Comparison of ENCODE assay signal across 2 cellular contexts in the genomic region with DNA sequence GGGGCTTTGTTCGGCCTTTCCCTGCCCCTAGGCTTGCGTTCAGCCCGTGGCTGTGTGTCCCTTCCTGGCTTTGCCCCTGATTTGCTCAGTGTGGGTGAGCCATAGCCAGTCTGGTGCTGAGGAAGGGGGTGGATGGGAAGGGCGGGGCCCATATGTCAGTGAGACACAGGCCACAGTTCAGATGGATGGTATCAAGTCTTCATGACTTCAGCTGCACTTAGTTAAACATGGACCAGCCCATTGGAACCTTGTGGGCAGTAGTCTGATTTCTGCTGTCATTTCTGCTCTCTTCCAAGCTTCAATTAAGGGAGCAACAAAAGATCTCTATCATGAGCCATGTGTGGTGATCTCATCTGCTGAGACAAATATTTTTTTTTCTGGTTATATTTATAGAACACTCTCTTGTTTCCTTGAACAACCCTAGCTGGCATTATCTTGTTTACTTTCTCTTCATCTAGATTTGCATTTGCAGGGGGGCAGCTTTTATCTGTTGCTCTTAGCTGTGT.
A peak's percentile ranks its signal among the peaks of the same experiment; 100 is the strongest.
TF ChIP-seq lines count a peak whose summit lies in the region.

No MANE protein-coding gene starts in this region.

TF ChIP-seq in K562, 482 proteins besides CTCF, POLR2A, EP300 and RAD21 (continues in another document):
- TF ChIP-seq, protein P1, sequence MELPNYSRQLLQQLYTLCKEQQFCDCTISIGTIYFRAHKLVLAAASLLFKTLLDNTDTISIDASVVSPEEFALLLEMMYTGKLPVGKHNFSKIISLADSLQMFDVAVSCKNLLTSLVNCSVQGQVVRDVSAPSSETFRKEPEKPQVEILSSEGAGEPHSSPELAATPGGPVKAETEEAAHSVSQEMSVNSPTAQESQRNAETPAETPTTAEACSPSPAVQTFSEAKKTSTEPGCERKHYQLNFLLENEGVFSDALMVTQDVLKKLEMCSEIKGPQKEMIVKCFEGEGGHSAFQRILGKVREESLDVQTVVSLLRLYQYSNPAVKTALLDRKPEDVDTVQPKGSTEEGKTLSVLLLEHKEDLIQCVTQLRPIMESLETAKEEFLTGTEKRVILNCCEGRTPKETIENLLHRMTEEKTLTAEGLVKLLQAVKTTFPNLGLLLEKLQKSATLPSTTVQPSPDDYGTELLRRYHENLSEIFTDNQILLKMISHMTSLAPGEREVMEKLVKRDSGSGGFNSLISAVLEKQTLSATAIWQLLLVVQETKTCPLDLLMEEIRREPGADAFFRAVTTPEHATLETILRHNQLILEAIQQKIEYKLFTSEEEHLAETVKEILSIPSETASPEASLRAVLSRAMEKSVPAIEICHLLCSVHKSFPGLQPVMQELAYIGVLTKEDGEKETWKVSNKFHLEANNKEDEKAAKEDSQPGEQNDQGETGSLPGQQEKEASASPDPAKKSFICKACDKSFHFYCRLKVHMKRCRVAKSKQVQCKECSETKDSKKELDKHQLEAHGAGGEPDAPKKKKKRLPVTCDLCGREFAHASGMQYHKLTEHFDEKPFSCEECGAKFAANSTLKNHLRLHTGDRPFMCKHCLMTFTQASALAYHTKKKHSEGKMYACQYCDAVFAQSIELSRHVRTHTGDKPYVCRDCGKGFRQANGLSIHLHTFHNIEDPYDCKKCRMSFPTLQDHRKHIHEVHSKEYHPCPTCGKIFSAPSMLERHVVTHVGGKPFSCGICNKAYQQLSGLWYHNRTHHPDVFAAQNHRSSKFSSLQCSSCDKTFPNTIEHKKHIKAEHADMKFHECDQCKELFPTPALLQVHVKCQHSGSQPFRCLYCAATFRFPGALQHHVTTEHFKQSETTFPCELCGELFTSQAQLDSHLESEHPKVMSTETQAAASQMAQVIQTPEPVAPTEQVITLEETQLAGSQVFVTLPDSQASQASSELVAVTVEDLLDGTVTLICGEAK (IDR thresholded peaks at IDR 0.05), result no peak
- TF ChIP-seq, protein P1 (CRISPR knock-in tag; IDR thresholded peaks at IDR 0.05), result no peak
- TF ChIP-seq KLF16 (IDR thresholded peaks at IDR 0.05), result no peak
- TF ChIP-seq SMARCB1 (IDR thresholded peaks at IDR 0.05; ENCODE audit: insufficient read length, low read depth), result no peak
- no peak for TF ChIP-seq MYBL2 (IDR thresholded peaks at IDR 0.05; ENCODE audit: low read depth)
- no peak for TF ChIP-seq MYBL2 (CRISPR knock-in tag; IDR thresholded peaks at IDR 0.05; ENCODE audit: borderline replicate concordance)
- TF ChIP-seq, protein P2, sequence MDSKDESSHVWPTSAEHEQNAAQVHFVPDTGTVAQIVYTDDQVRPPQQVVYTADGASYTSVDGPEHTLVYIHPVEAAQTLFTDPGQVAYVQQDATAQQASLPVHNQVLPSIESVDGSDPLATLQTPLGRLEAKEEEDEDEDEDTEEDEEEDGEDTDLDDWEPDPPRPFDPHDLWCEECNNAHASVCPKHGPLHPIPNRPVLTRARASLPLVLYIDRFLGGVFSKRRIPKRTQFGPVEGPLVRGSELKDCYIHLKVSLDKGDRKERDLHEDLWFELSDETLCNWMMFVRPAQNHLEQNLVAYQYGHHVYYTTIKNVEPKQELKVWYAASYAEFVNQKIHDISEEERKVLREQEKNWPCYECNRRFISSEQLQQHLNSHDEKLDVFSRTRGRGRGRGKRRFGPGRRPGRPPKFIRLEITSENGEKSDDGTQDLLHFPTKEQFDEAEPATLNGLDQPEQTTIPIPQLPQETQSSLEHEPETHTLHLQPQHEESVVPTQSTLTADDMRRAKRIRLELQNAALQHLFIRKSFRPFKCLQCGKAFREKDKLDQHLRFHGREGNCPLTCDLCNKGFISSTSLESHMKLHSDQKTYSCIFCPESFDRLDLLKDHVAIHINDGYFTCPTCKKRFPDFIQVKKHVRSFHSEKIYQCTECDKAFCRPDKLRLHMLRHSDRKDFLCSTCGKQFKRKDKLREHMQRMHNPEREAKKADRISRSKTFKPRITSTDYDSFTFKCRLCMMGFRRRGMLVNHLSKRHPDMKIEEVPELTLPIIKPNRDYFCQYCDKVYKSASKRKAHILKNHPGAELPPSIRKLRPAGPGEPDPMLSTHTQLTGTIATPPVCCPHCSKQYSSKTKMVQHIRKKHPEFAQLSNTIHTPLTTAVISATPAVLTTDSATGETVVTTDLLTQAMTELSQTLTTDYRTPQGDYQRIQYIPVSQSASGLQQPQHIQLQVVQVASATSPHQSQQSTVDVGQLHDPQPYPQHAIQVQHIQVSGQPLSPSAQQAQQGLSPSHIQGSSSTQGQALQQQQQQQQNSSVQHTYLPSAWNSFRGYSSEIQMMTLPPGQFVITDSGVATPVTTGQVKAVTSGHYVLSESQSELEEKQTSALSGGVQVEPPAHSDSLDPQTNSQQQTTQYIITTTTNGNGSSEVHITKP (IDR thresholded peaks at IDR 0.05; ENCODE audit: partially characterized antibody), result peak; percentile 84
- TF ChIP-seq MEF2D (tag; conservative IDR thresholded peaks at IDR 0.05; ENCODE audit: low read depth), result peak; percentile 75

TF ChIP-seq in HepG2, 621 proteins besides CTCF, POLR2A, EP300 and RAD21 (continues in another document):
- TF ChIP-seq, protein P3, sequence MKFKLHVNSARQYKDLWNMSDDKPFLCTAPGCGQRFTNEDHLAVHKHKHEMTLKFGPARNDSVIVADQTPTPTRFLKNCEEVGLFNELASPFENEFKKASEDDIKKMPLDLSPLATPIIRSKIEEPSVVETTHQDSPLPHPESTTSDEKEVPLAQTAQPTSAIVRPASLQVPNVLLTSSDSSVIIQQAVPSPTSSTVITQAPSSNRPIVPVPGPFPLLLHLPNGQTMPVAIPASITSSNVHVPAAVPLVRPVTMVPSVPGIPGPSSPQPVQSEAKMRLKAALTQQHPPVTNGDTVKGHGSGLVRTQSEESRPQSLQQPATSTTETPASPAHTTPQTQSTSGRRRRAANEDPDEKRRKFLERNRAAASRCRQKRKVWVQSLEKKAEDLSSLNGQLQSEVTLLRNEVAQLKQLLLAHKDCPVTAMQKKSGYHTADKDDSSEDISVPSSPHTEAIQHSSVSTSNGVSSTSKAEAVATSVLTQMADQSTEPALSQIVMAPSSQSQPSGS (CRISPR knock-in tag; IDR thresholded peaks at IDR 0.05), result peak; percentile 33; the same call in 1 of the 2 replicates
- TF ChIP-seq ZFY (CRISPR knock-in tag; IDR thresholded peaks at IDR 0.05) (no peak), MED1 (CRISPR knock-in tag; IDR thresholded peaks at IDR 0.05) (0 out of 2 replicates have a peak, but pooled peaks have one; percentile 19), ZMYM3 (CRISPR knock-in tag; IDR thresholded peaks at IDR 0.05) (0 out of 2 replicates have a peak, but pooled peaks have one; percentile 1), ZFAT (CRISPR knock-in tag; conservative IDR thresholded peaks at IDR 0.05) (no peak), LCORL (IDR thresholded peaks at IDR 0.05) (no peak), LCORL (CRISPR knock-in tag; IDR thresholded peaks at IDR 0.05) (0 out of 2 replicates have a peak, but pooled peaks have one; percentile 21), FOXP1 (IDR thresholded peaks at IDR 0.05) (no peak), FOXP1 (CRISPR knock-in tag; IDR thresholded peaks at IDR 0.05) (0 out of 2 replicates have a peak, but pooled peaks have one; percentile 8), YEATS2 (CRISPR knock-in tag; IDR thresholded peaks at IDR 0.05; ENCODE audit: borderline replicate concordance) (no peak), IRF2 (CRISPR knock-in tag; IDR thresholded peaks at IDR 0.05) (peak; percentile 25; the same call in 1 of the 2 replicates)
- TF ChIP-seq, protein P4, sequence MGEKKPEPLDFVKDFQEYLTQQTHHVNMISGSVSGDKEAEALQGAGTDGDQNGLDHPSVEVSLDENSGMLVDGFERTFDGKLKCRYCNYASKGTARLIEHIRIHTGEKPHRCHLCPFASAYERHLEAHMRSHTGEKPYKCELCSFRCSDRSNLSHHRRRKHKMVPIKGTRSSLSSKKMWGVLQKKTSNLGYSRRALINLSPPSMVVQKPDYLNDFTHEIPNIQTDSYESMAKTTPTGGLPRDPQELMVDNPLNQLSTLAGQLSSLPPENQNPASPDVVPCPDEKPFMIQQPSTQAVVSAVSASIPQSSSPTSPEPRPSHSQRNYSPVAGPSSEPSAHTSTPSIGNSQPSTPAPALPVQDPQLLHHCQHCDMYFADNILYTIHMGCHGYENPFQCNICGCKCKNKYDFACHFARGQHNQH (CRISPR knock-in tag; IDR thresholded peaks at IDR 0.05), result no peak
- TF ChIP-seq, protein P2 (CRISPR knock-in tag; IDR thresholded peaks at IDR 0.05; ENCODE audit: low read depth), result peak; percentile 87
- TF ChIP-seq, protein P5, sequence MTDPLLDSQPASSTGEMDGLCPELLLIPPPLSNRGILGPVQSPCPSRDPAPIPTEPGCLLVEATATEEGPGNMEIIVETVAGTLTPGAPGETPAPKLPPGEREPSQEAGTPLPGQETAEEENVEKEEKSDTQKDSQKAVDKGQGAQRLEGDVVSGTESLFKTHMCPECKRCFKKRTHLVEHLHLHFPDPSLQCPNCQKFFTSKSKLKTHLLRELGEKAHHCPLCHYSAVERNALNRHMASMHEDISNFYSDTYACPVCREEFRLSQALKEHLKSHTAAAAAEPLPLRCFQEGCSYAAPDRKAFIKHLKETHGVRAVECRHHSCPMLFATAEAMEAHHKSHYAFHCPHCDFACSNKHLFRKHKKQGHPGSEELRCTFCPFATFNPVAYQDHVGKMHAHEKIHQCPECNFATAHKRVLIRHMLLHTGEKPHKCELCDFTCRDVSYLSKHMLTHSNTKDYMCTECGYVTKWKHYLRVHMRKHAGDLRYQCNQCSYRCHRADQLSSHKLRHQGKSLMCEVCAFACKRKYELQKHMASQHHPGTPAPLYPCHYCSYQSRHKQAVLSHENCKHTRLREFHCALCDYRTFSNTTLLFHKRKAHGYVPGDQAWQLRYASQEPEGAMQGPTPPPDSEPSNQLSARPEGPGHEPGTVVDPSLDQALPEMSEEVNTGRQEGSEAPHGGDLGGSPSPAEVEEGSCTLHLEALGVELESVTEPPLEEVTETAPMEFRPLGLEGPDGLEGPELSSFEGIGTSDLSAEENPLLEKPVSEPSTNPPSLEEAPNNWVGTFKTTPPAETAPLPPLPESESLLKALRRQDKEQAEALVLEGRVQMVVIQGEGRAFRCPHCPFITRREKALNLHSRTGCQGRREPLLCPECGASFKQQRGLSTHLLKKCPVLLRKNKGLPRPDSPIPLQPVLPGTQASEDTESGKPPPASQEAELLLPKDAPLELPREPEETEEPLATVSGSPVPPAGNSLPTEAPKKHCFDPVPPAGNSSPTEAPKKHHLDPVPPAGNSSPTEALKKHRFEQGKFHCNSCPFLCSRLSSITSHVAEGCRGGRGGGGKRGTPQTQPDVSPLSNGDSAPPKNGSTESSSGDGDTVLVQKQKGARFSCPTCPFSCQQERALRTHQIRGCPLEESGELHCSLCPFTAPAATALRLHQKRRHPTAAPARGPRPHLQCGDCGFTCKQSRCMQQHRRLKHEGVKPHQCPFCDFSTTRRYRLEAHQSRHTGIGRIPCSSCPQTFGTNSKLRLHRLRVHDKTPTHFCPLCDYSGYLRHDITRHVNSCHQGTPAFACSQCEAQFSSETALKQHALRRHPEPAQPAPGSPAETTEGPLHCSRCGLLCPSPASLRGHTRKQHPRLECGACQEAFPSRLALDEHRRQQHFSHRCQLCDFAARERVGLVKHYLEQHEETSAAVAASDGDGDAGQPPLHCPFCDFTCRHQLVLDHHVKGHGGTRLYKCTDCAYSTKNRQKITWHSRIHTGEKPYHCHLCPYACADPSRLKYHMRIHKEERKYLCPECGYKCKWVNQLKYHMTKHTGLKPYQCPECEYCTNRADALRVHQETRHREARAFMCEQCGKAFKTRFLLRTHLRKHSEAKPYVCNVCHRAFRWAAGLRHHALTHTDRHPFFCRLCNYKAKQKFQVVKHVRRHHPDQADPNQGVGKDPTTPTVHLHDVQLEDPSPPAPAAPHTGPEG (CRISPR knock-in tag; IDR thresholded peaks at IDR 0.05), result no peak
